Comparison of ENCODE assay signal across 29 cellular contexts in genomic region chr5:176881816-176882565, GRCh38. TPM values are rescaled to one million over a fixed set of nuclear protein-coding genes. Genes with fewer than 3 reads are reported as not detected.
"Had no signal": no experiment of that assay in that cellular context is flagged by ENCODE, and none has a peak within 500 bp of the region (broad histone marks: within the 10 kb centered on the region; RNA-seq: fewer than 3 reads in every experiment).

No MANE protein-coding gene starts in this region.

- H3K36me3 ChIP-seq: adrenal gland, ascending aorta had no signal

- H3K27me3 ChIP-seq: ascending aorta, testis had no signal

- H3K36me3 Mint-ChIP-seq: activated naive CD8-positive, alpha-beta T cell; naive thymus-derived CD8-positive, alpha-beta T cell; type B pancreatic cell had no signal

- H3K9me3 Mint-ChIP-seq: activated B cell treated with CpG ODN at 0.5 μM for 24 hours; activated T-cell treated with anti-CD3 and anti-CD28 coated beads, Interleukin-2, amount 50 U/mL, for 4 hours; activated T-helper 2 cell treated with anti-CD3 and anti-CD28 coated beads, Interferon-gamma antibody, Interleukin-2, Interleukin-4, amounts not matched to agents 10 μg/mL and 5 μg/mL and 100 μg/mL, durations not matched to agents 14 hours and 24 hours and 36 hours; endodermal cell; naive thymus-derived CD8-positive, alpha-beta T cell; type B pancreatic cell had no signal

- H3K27ac ChIP-seq: adrenal gland, ascending aorta, coronary artery, epithelial cell of prostate, heart right ventricle, testis had no signal

- DNase-seq: activated B cell treated with CpG ODN at 0.5 μM for 24 hours; activated CD4-positive, alpha-beta T cell treated with anti-CD3 and anti-CD28 coated beads for 36 hours; activated CD4-positive, alpha-beta T cell treated with anti-CD3 and anti-CD28 coated beads, Interleukin-2, amount 50 U/mL, for 48 hours; activated CD8-positive, alpha-beta memory T cell treated with anti-CD3 and anti-CD28 coated beads, Interleukin-2, amount 50 U/mL, for 48 hours; activated naive CD4-positive, alpha-beta T cell; activated T-cell treated with anti-CD3 and anti-CD28 coated beads, Interleukin-2, amount 50 U/mL, for 4 hours; adrenal gland; cerebellar nuclear complex; endodermal cell; heart right ventricle; naive thymus-derived CD8-positive, alpha-beta T cell; nucleus accumbens; stimulated activated CD4-positive, alpha-beta T cell treated with anti-CD3 and anti-CD28 coated beads, Interleukin-2, amount 100 ng/mL, for 48 hours; stimulated activated CD8-positive, alpha-beta memory T cell treated with anti-CD3 and anti-CD28 coated beads, Interleukin-4, amount 100 ng/mL, for 48 hours; stimulated activated naive CD4-positive, alpha-beta T cell; SW 1271; T-helper 17 cell; testis had no signal

- H3K4me2 ChIP-seq: smooth muscle cell had no signal

- H3K27me3 Mint-ChIP-seq: activated naive CD8-positive, alpha-beta T cell; type B pancreatic cell had no signal

- ATAC-seq: activated CD4-positive, alpha-beta T cell treated with anti-CD3 and anti-CD28 coated beads for 36 hours; activated T-cell treated with anti-CD3 and anti-CD28 coated beads, Interleukin-2, amount 50 U/mL, for 4 hours; heart right ventricle; naive thymus-derived CD8-positive, alpha-beta T cell; sciatic nerve; T-helper 17 cell had no signal

- H3K4me1 Mint-ChIP-seq: activated B cell treated with CpG ODN at 0.5 μM for 24 hours had no signal

- H3K4me3 ChIP-seq: adrenal gland, ascending aorta, coronary artery, heart right ventricle, smooth muscle cell, testis had no signal

- H3K4me3 Mint-ChIP-seq: activated B cell treated with CpG ODN at 0.5 μM for 24 hours; activated CD4-positive, alpha-beta T cell treated with anti-CD3 and anti-CD28 coated beads for 36 hours; activated naive CD8-positive, alpha-beta T cell; activated T-cell treated with anti-CD3 and anti-CD28 coated beads, Interleukin-2, amount 50 U/mL, for 4 hours; endodermal cell; naive thymus-derived CD8-positive, alpha-beta T cell; T-helper 17 cell; type B pancreatic cell had no signal

- H3K4me1 ChIP-seq: adrenal gland, ascending aorta, heart right ventricle, testis had no signal

- H3K9me3 ChIP-seq: adrenal gland, ascending aorta, heart right ventricle, testis had no signal

- H3K27ac Mint-ChIP-seq: activated B cell treated with CpG ODN at 0.5 μM for 24 hours; activated CD4-positive, alpha-beta T cell treated with anti-CD3 and anti-CD28 coated beads for 36 hours; activated naive CD8-positive, alpha-beta T cell; activated T-helper 2 cell treated with anti-CD3 and anti-CD28 coated beads, Interferon-gamma antibody, Interleukin-2, Interleukin-4, amounts not matched to agents 10 μg/mL and 5 μg/mL and 100 μg/mL, durations not matched to agents 14 hours and 24 hours and 36 hours; endodermal cell; T-helper 17 cell; type B pancreatic cell had no signal

RNA-seq across cellular contexts. Expression of gene HK3, which starts 17.2 kb away (rescaled TPM):
- total RNA-seq: activated CD4-positive, alpha-beta T cell treated with anti-CD3 and anti-CD28 coated beads for 36 hours; fibroblast of villous mesenchyme; lung microvascular endothelial cell; smooth muscle cell had no signal
- polyA plus RNA-seq: keratinocyte, smooth muscle cell had no signal
